ENCODE assay signal across 8 cellular contexts in genomic region chr2:177392373-177393246, GRCh38. TPM values are rescaled to one million over a fixed set of nuclear protein-coding genes. Genes with fewer than 3 reads are reported as not detected.
DNase-seq lines count a peak whose midpoint lies in the region; ATAC-seq and TF ChIP-seq lines count a peak whose summit lies in the region.

Gene AGPS, plus strand, starts transcription at chr2:177392773. Its CDS starts 17 bp downstream, at chr2:177392790.

- H3K9me3 Mint-ChIP-seq in activated naive CD8-positive, alpha-beta T cell treated with anti-CD3 and anti-CD28 coated beads, Interleukin-2, amount 10 ng/mL, durations not matched to agents 7 days and 5 days: no peaks in the 10 kb centered on the region

- no peak for TF ChIP-seq EP300 in upper lobe of left lung (IDR thresholded peaks at IDR 0.05)

- in situ Hi-C loops in HAP-1 (cut with MboI; ENCODE audit: low sequenced_read_pairs): no loop called here

- peak in 1 of 2 donors; percentile 63 for TF ChIP-seq POLR2A in heart left ventricle (IDR thresholded peaks at IDR 0.05)
- peak in 3 of 4 donors; percentile 31 to 80 (median 55) for TF ChIP-seq POLR2A in upper lobe of left lung (IDR thresholded peaks at IDR 0.05)

- H3K9ac ChIP-seq in SU-DHL-6 (ENCODE audit: low read length): peak within 1 kb of the TSS; percentile 76

- no peaks in the 10 kb centered on the region for H3K27me3 Mint-ChIP-seq in activated naive CD8-positive, alpha-beta T cell treated with anti-CD3 and anti-CD28 coated beads, Interleukin-2, amount 10 ng/mL, durations not matched to agents 7 days and 5 days

- no peaks in the 10 kb centered on the region; the same call in 1 of the 2 replicates for H4K20me1 ChIP-seq in SU-DHL-6 (ENCODE audit: low read depth, low read length)

- peaks cover 47% of the 10 kb centered on the region for H3K79me2 ChIP-seq in SU-DHL-6 (ENCODE audit: insufficient read depth, low read length)

- intact Hi-C loops in heart left ventricle (cut with DNase I): loop anchor here in 2 of 10 donors (10.0 kb wide), 2 partner anchors 128 to 212 kb away; partner anchors contain the start of gene NFE2L2 (in 1 of the 2)
- intact Hi-C loops in posterior vena cava (cut with DNase I): no loop called here

- H3K27me3 ChIP-seq in HAP-1 (ENCODE audit: low read depth) (no peaks in the 10 kb centered on the region), SU-DHL-6 (ENCODE audit: low read length) (no peaks in the 10 kb centered on the region), heart left ventricle (no peaks in the 10 kb centered on the region), upper lobe of left lung (no peaks in the 10 kb centered on the region)

- DNase-seq in GM04504 (ENCODE audit: low read depth) (peak; percentile 31), HAP-1 (ENCODE audit: low spot score in 2 of 2) (peak; percentile 45 to 82), M059J (ENCODE audit: low read depth) (peak; percentile 70), heart left ventricle (peak; percentile 79 to 91 (median 87)), posterior vena cava (ENCODE audit: low spot score) (peak; percentile 95), upper lobe of left lung (peak; percentile 86 to 97)
- peak; percentile 91 for DNase-seq in activated naive CD8-positive, alpha-beta T cell treated with anti-CD3 and anti-CD28 coated beads, Interleukin-2, amount 10 ng/mL, durations not matched to agents 7 days and 5 days

- peaks cover 45% of the 10 kb centered on the region for H3K4me1 Mint-ChIP-seq in activated naive CD8-positive, alpha-beta T cell treated with anti-CD3 and anti-CD28 coated beads, Interleukin-2, amount 10 ng/mL, durations not matched to agents 7 days and 5 days

- peak within 1 kb of the TSS; percentile 94 for H3K27ac Mint-ChIP-seq in activated naive CD8-positive, alpha-beta T cell treated with anti-CD3 and anti-CD28 coated beads, Interleukin-2, amount 10 ng/mL, durations not matched to agents 7 days and 5 days

- no peaks in the 10 kb centered on the region for H3K9me2 ChIP-seq in SU-DHL-6 (replicated peaks; ENCODE audit: insufficient read depth, low read length)

- peaks cover 20% of the 10 kb centered on the region for H3F3A ChIP-seq in SU-DHL-6 (ENCODE audit: insufficient read depth)

- H3K4me3 ChIP-seq in HAP-1 (peak within 1 kb of the TSS; percentile 57), SU-DHL-6 (ENCODE audit: insufficient read depth, low read length, poor library complexity, severe bottlenecking) (peak within 1 kb of the TSS; percentile 79), heart left ventricle (peak within 1 kb of the TSS; percentile 48 to 96 (median 90)), upper lobe of left lung (peak within 1 kb of the TSS; percentile 75 to 92 (median 79))

- TF ChIP-seq CTCF in SU-DHL-6 (IDR thresholded peaks at IDR 0.05; ENCODE audit: insufficient read depth, low read length, poor library complexity, severe bottlenecking): no peak
- peak in 6 of 12 donors; percentile 16 to 37 (median 20) for TF ChIP-seq CTCF in heart left ventricle (IDR thresholded peaks at IDR 0.05)
- TF ChIP-seq CTCF in upper lobe of left lung (IDR thresholded peaks at IDR 0.05): peak; percentile 21 to 90 (median 60)

- H3K4me1 ChIP-seq in HAP-1 (peaks cover 33% of the 10 kb centered on the region), heart left ventricle (peaks cover 0 to 57% (median 30%) of the 10 kb centered on the region in 12 donors), upper lobe of left lung (peaks cover 19 to 54% (median 30%) of the 10 kb centered on the region in 4 donors)

- peak within 1 kb of the TSS; percentile 94 for H3K4me2 ChIP-seq in SU-DHL-6 (ENCODE audit: low read depth, low read length, poor library complexity, severe bottlenecking)

- H3K27ac ChIP-seq in SU-DHL-6 (ENCODE audit: low read depth, low read length): peak within 1 kb of the TSS; percentile 19
- peak within 1 kb of the TSS; percentile 12 to 86 (median 80) for H3K27ac ChIP-seq in heart left ventricle
- H3K27ac ChIP-seq in upper lobe of left lung: peak within 1 kb of the TSS; percentile 78 to 85 (median 80)

- H2AFZ ChIP-seq in SU-DHL-6 (ENCODE audit: low read depth, low read length, severe bottlenecking): peak within 1 kb of the TSS; percentile 94

- WGBS in heart left ventricle, 4 donors: 0 to 1% (median 1%) methylated on average over 26 to 84 of the region's 84 CpGs
- 1 to 3% methylated on average over 9 to 78 of the region's 84 CpGs for WGBS in upper lobe of left lung, 2 donors

- H3K9me3 ChIP-seq in HAP-1 (no peaks in the 10 kb centered on the region), SU-DHL-6 (ENCODE audit: insufficient read depth, low read length) (no peaks in the 10 kb centered on the region), heart left ventricle (no peaks in the 10 kb centered on the region), upper lobe of left lung (no peaks in the 10 kb centered on the region)

- POLR2A ChIA-PET in activated naive CD8-positive, alpha-beta T cell treated with anti-CD3 and anti-CD28 coated beads, Interleukin-2, amount 10 ng/mL, durations not matched to agents 7 days and 5 days (lab: Charles Lee): interaction anchor here (1.0 to 2.5 kb wide), 8 partner anchors 12 to 228 kb away, joined by 3 to 19 read pairs (median 4); partner anchors contain the start of gene NFE2L2

- H3K36me3 Mint-ChIP-seq in activated naive CD8-positive, alpha-beta T cell treated with anti-CD3 and anti-CD28 coated beads, Interleukin-2, amount 10 ng/mL, durations not matched to agents 7 days and 5 days: peaks cover 14% of the 10 kb centered on the region

- peak within 1 kb of the TSS; percentile 94 for H3K4me3 Mint-ChIP-seq in activated naive CD8-positive, alpha-beta T cell treated with anti-CD3 and anti-CD28 coated beads, Interleukin-2, amount 10 ng/mL, durations not matched to agents 7 days and 5 days

- H3K36me3 ChIP-seq in HAP-1 (replicated peaks) (no peaks in the 10 kb centered on the region; the same call in 1 of the 2 replicates), SU-DHL-6 (ENCODE audit: low read length) (no peaks in the 10 kb centered on the region), heart left ventricle (no peaks in the 10 kb centered on the region), upper lobe of left lung (no peaks in the 10 kb centered on the region)

- peak; percentile 94 for ATAC-seq in activated naive CD8-positive, alpha-beta T cell treated with anti-CD3 and anti-CD28 coated beads, Interleukin-2, amount 10 ng/mL, durations not matched to agents 7 days and 5 days (ENCODE audit: low read depth)
- peak; percentile 89 to 98 (median 95) for ATAC-seq in heart left ventricle
- ATAC-seq in upper lobe of left lung (ENCODE audit: low FRiP score in 2 of 2): peak; percentile 94 to 96

RNA-seq across cellular contexts. Expression of gene AGPS, which starts in this region (rescaled TPM):
- total RNA-seq in M059J (2014; rRNA removed; shearing (Covaris generic)): 32.2 and 46.7 TPM in 2 replicates
- 10 to 100 TPM; 46.1 to 46.4 TPM for total RNA-seq in activated naive CD8-positive, alpha-beta T cell treated with anti-CD3 and anti-CD28 coated beads, Interleukin-2, amount 10 ng/mL, durations not matched to agents 7 days and 5 days
- 10 to 100 TPM; 19.7 to 36.6 (median 26.2) TPM for total RNA-seq in heart left ventricle
- polyA plus RNA-seq in heart left ventricle: 10 to 100 TPM in 1 of 2 donors, 1 to 10 TPM in 1; 4.2 to 15.6 TPM
- total RNA-seq in posterior vena cava: 10 to 100 TPM; 28.5 to 32.8 TPM
- 10 to 100 TPM; 38.8 to 81.6 (median 50.0) TPM for total RNA-seq in upper lobe of left lung

Comparison
In these comparisons a context has a peak if more than half of its experiments do, and no peak if none do; other contexts are left out.
1. Peak in every context shown above with its lines: DNase-seq, ATAC-seq, H3K4me3 ChIP-seq and H3K27ac ChIP-seq.
2. DNase-seq: peak in every context shown above with its lines; median percentile 95 in posterior vena cava; 92 in upper lobe of left lung; 91 in activated naive CD8-positive, alpha-beta T cell treated with anti-CD3 and anti-CD28 coated beads, Interleukin-2, amount 10 ng/mL, durations not matched to agents 7 days and 5 days; 87 in heart left ventricle; 70 in M059J; 64 in HAP-1; 31 in GM04504.
3. H3K27ac ChIP-seq: peak in every context shown above with its lines; median percentile 80 in upper lobe of left lung; 80 in heart left ventricle; 19 in SU-DHL-6.